ENCODE assay signal across 23 cellular contexts in the genomic region with DNA sequence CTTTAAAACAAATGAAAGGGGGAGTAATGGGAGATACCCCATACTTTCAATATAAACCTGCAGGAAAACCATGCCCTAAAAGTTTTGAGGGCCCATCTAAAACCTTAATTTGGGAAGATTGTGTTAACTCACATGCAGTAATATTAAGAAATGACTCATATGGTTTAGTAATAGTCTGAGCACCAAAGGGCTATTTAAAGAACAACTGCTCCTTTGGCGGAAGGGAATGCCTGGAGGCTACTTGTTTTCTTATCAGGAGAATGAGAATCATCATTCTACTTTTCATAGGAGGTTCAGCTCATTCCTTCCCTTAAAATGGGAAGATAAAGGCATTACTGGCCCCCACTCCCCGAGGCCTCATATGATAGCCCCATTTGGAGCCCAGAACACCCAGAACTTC. TPM values are rescaled to one million over a fixed set of nuclear protein-coding genes. Genes with fewer than 3 reads are reported as not detected.
DNase-seq lines count a peak whose midpoint lies in the region; ATAC-seq and TF ChIP-seq lines count a peak whose summit lies in the region.
"Had no signal": no experiment of that assay in that cellular context is flagged by ENCODE, and none has a peak within 500 bp of the region (broad histone marks: within the 10 kb centered on the region; RNA-seq: fewer than 3 reads in every experiment).

No MANE protein-coding gene starts in this region.

- dilution Hi-C loops in mammary epithelial cell (cut with HindIII; ENCODE audit: low sequenced_read_pairs): no loop called here

- no peak overlapping the region for H3K4me2 ChIP-seq in mammary epithelial cell (ENCODE audit: insufficient read depth, low read depth, low read length)

- H4K20me1 ChIP-seq in mammary epithelial cell (ENCODE audit: insufficient read depth, low read length): no peaks in the 10 kb centered on the region

- H3K27me3 ChIP-seq in mammary epithelial cell (ENCODE audit: insufficient read depth, low read length) (no peaks in the 10 kb centered on the region), right atrium auricular region (no peaks in the 10 kb centered on the region)
- H3K27me3 ChIP-seq: esophagus squamous epithelium, neutrophil, SJCRH30 had no signal

- no peak for ATAC-seq in Right ventricle myocardium superior (ENCODE audit: poor library complexity)
- ATAC-seq: activated CD8-positive, alpha-beta T cell treated with anti-CD3 and anti-CD28 coated beads for 36 hours; lower lobe of right lung had no signal

- H3K36me3 ChIP-seq in mammary epithelial cell (ENCODE audit: insufficient read depth, low read length) (no peaks in the 10 kb centered on the region), right atrium auricular region (no peaks in the 10 kb centered on the region)
- H3K36me3 ChIP-seq: esophagus squamous epithelium, lower lobe of right lung, neutrophil, SJCRH30 had no signal

- H3K27ac ChIP-seq in mammary epithelial cell (ENCODE audit: insufficient read depth, low read depth, low read length) (no peak overlapping the region), right atrium auricular region (no peak overlapping the region)
- H3K27ac ChIP-seq: esophagus squamous epithelium, HL-60, lower lobe of right lung, neutrophil, SJCRH30 had no signal

- WGBS in mammary epithelial cell (ENCODE audit: low coverage, missing lambda C conversion rate): 46% methylated on average over 2 of the region's 2 CpGs

- intact Hi-C loops in mammary epithelial cell (cut with micrococcal nuclease) (loop anchor here (10.0 kb wide), 1 partner anchor 133 kb away; no protein-coding TSS in a partner anchor), Right ventricle myocardium superior (cut with DNase I) (no loop called here)

- no peak overlapping the region for H3K9ac ChIP-seq in mammary epithelial cell (ENCODE audit: insufficient read depth, low read length)

- in situ Hi-C loops in mammary epithelial cell (cut with MboI; ENCODE audit: low sequenced_read_pairs in 2 of 2): no loop called here

- H3K9me3 ChIP-seq in mammary epithelial cell (replicated peaks; ENCODE audit: insufficient read depth, low read length) (no peaks in the 10 kb centered on the region), right atrium auricular region (peaks cover 0 to 1% of the 10 kb centered on the region in 2 donors)
- H3K9me3 ChIP-seq: esophagus squamous epithelium, lower lobe of right lung, neutrophil, SJCRH30 had no signal

- no peak overlapping the region for H2AFZ ChIP-seq in mammary epithelial cell (ENCODE audit: low read depth, low read length)

- no peak for TF ChIP-seq CTCF in AG10803 (conservative IDR thresholded peaks at IDR 0.05; ENCODE audit: low read length)
- no peak for TF ChIP-seq CTCF in mammary epithelial cell (conservative IDR thresholded peaks at IDR 0.05 in 1 of 2, IDR thresholded peaks at IDR 0.05 in 1 of 2; ENCODE audit: extremely low read depth in 1 of 2, insufficient read depth in 1 of 2, low read depth in 1 of 2, low read length in 2 of 2)
- no peak for TF ChIP-seq CTCF in right atrium auricular region (IDR thresholded peaks at IDR 0.05)

- CTCF ChIA-PET in mammary epithelial cell (lab: Charles Lee; ENCODE audit: low non-redundant PET): no interaction called here

- no TSS peak for BruUV-seq in mammary epithelial cell (replicated peaks; lab: Mats Ljungman, UMichigan)

- peak; percentile 29 for DNase-seq in AG10803 (ENCODE audit: low read depth)
- peak; percentile 81 for DNase-seq in M059J (ENCODE audit: low read depth)
- peak; percentile 48 for DNase-seq in mammary epithelial cell
- peak; percentile 19 for DNase-seq in foreskin melanocyte
- no peak for DNase-seq in iPS-NIHi7 (ENCODE audit: extremely low spot score)
- no peak for DNase-seq in Right ventricle myocardium superior
- no peak for DNase-seq in right atrium auricular region (ENCODE audit: low spot score)
- DNase-seq in activated CD4-positive, alpha-beta T cell treated with anti-CD3 and anti-CD28 coated beads, Interleukin-2, amount 50 U/mL, for 1 hour: no peak
- DNase-seq: activated CD8-positive, alpha-beta T cell treated with anti-CD3 and anti-CD28 coated beads for 36 hours; activated naive CD4-positive, alpha-beta T cell treated with Interleukin-2 at 50 U/mL for 16 hours; activated T-cell treated with anti-CD3 and anti-CD28 coated beads, Interleukin-2, amount 50 U/mL, for 1 hour; effector memory CD4-positive, alpha-beta T cell; esophagus squamous epithelium; kidney; lower lobe of right lung; NCI-H146; NCI-H2171 treated with DMSO at 0.1 percent for 48 hours; NCI-H526 treated with DMSO at 0.1 percent for 48 hours; retina; SJCRH30; stimulated activated CD4-positive, alpha-beta T cell treated with anti-CD3 and anti-CD28 coated beads, Interleukin-15, amount 100 ng/mL, for 24 hours had no signal

- H3K4me3 ChIP-seq in AG10803 (ENCODE audit: low read length) (no peak overlapping the region), mammary epithelial cell (replicated peaks in 1 of 3; ENCODE audit: insufficient read depth in 1 of 3, low read depth in 2 of 3, low read length in 3 of 3) (no peak overlapping the region), right atrium auricular region (no peak overlapping the region)
- H3K4me3 ChIP-seq: esophagus squamous epithelium, lower lobe of right lung, SJCRH30 had no signal

- no peaks in the 10 kb centered on the region for H3K79me2 ChIP-seq in mammary epithelial cell (ENCODE audit: insufficient read depth, low read length)

- peaks cover 7% of the 10 kb centered on the region for H3K4me1 ChIP-seq in mammary epithelial cell (ENCODE audit: insufficient read depth, low read length)
- H3K4me1 ChIP-seq in right atrium auricular region: no peaks in the 10 kb centered on the region
- H3K4me1 ChIP-seq: lower lobe of right lung, SJCRH30 had no signal

RNA-seq across cellular contexts. Expression of gene SPIN3, which starts 47.6 kb away (rescaled TPM):
- 6.6 and 7.7 TPM in 2 replicates for total RNA-seq in M059J (2014; rRNA removed; shearing (Covaris generic))
- total RNA-seq in mammary epithelial cell (10 to 100 TPM; 10.3 to 15.6 TPM), Right ventricle myocardium superior (3.8 TPM), right atrium auricular region (1 to 10 TPM; 3.5 to 4.2 TPM)
- 3.1 TPM for polyA plus RNA-seq in mammary epithelial cell
- 6.6 TPM for polyA minus RNA-seq in mammary epithelial cell

Comparison
In these comparisons a context has a peak if more than half of its experiments do, and no peak if none do; other contexts are left out.
1. DNase-seq: peak in AG10803 (single experiment), M059J (single experiment), mammary epithelial cell (single experiment) and foreskin melanocyte (single experiment); none in iPS-NIHi7 (single experiment), Right ventricle myocardium superior (single experiment), right atrium auricular region (single experiment) and activated CD4-positive, alpha-beta T cell treated with anti-CD3 and anti-CD28 coated beads, Interleukin-2, amount 50 U/mL, for 1 hour (single experiment).